Comparison of ENCODE assay signal across 14 cellular contexts in the genomic region with DNA sequence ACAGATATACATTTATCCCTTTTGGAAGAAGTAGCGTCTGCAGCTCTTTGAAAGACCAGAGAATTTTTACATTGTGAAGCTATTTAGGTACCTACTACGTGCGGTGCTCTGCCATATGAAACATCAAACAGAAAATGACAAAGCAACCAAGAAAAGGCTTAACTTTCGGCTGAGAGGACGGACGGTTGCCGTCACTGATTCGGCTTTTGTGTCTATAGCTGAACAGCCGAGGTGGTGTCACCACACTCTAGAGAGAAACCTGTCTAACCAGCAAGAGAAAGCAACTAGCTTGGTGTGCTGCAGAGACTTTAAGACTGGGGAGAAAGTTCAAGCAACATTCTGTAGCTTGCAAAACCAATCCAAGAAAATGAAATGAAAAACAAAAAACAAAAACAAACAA.
DNase-seq lines count a peak whose midpoint lies in the region; ATAC-seq and TF ChIP-seq lines count a peak whose summit lies in the region.
"Had no signal": no experiment of that assay in that cellular context is flagged by ENCODE, and none has a peak within 500 bp of the region (broad histone marks: within the 10 kb centered on the region; RNA-seq: fewer than 3 reads in every experiment).

No MANE protein-coding gene starts in this region.

- H3K9me3 ChIP-seq in BE2C, result no peaks in the 10 kb centered on the region
- H3K9me3 ChIP-seq: A549, BLaER1 had no signal

- no peak overlapping the region for H3K27ac Mint-ChIP-seq in GM23338
- H3K27ac Mint-ChIP-seq in progenitor cell of endocrine pancreas, result peak overlapping the region; percentile 68
- H3K27ac Mint-ChIP-seq in activated naive CD8-positive, alpha-beta T cell treated with anti-CD3 and anti-CD28 coated beads, Interleukin-2, amount 50 U/mL, for 24 hours, result no peak overlapping the region
- H3K27ac Mint-ChIP-seq: CD8-positive, alpha-beta memory T cell had no signal

- H2AFZ ChIP-seq in GM23338, result peak overlapping the region; percentile 69; the same call in 1 of the 2 replicates

- no peaks in the 10 kb centered on the region for H3K79me2 ChIP-seq in GM23338 (replicated peaks; ENCODE audit: insufficient read depth)

- H3K4me3 Mint-ChIP-seq in GM23338 (no peak overlapping the region), progenitor cell of endocrine pancreas (ENCODE audit: low read depth) (peak overlapping the region; percentile 27)
- H3K4me3 Mint-ChIP-seq in activated naive CD8-positive, alpha-beta T cell treated with anti-CD3 and anti-CD28 coated beads, Interleukin-2, amount 50 U/mL, for 24 hours, result no peak overlapping the region
- H3K4me3 Mint-ChIP-seq: CD8-positive, alpha-beta memory T cell had no signal

- H3K4me1 ChIP-seq in GM23338 (ENCODE audit: insufficient read depth), result no peaks in the 10 kb centered on the region
- H3K4me1 ChIP-seq in BE2C, result no peaks in the 10 kb centered on the region
- H3K4me1 ChIP-seq: BLaER1, Caco-2 had no signal

- H3K9me2 ChIP-seq in GM23338 (ENCODE audit: insufficient read depth), result 0 out of 2 replicates have a peak, but pooled peaks cover 3% of the 10 kb centered on the region

- no peaks in the 10 kb centered on the region for H3K27me3 ChIP-seq in GM23338 (ENCODE audit: insufficient read depth)
- H3K27me3 ChIP-seq in BE2C, result no peaks in the 10 kb centered on the region
- H3K27me3 ChIP-seq: BLaER1 had no signal

- no peaks in the 10 kb centered on the region for H3F3A ChIP-seq in GM23338 (replicated peaks; ENCODE audit: low read depth)

- H3K27me3 Mint-ChIP-seq in GM23338 (ENCODE audit: insufficient read depth, low read depth, poor library complexity), result no peaks in the 10 kb centered on the region
- H3K27me3 Mint-ChIP-seq in progenitor cell of endocrine pancreas, result peaks cover 20% of the 10 kb centered on the region
- H3K27me3 Mint-ChIP-seq in activated naive CD8-positive, alpha-beta T cell treated with anti-CD3 and anti-CD28 coated beads, Interleukin-2, amount 50 U/mL, for 24 hours, result no peaks in the 10 kb centered on the region

- DNase-seq in GM23338 (ENCODE audit: low spot score), result no peak
- DNase-seq in HT-29 (ENCODE audit: low spot score), result peak; percentile 4
- DNase-seq in islet precursor cell, result peak; percentile 49
- DNase-seq in progenitor cell of endocrine pancreas (ENCODE audit: low spot score, unreplicated experiment), result no peak
- DNase-seq in BE2C, result no peak
- no peak for DNase-seq in activated naive CD8-positive, alpha-beta T cell treated with anti-CD3 and anti-CD28 coated beads, Interleukin-2, amount 50 U/mL, for 24 hours
- DNase-seq in NCI-H2107 treated with DMSO at 0.1 percent for 48 hours (lab: John Stamatoyannopoulos, UW; ENCODE audit: unreplicated experiment), result no peak
- DNase-seq: Caco-2; CD8-positive, alpha-beta memory T cell; HCEC 1CT had no signal

- no peak for ATAC-seq in GM23338
- no peak for ATAC-seq in GM21717 (IDR thresholded peaks at IDR 0.05; ENCODE audit: unreplicated experiment)
- ATAC-seq in activated naive CD8-positive, alpha-beta T cell treated with anti-CD3 and anti-CD28 coated beads, Interleukin-2, amount 50 U/mL, for 24 hours, result no peak
- ATAC-seq: A549, GM12878 had no signal

- no peak overlapping the region for H3K27ac ChIP-seq in GM23338 (ENCODE audit: low read depth)
- H3K27ac ChIP-seq: A549, BLaER1 had no signal

- H3K9me3 Mint-ChIP-seq in GM23338, result peaks cover 97% of the 10 kb centered on the region
- peaks cover 7% of the 10 kb centered on the region for H3K9me3 Mint-ChIP-seq in progenitor cell of endocrine pancreas (ENCODE audit: low read depth)
- peaks cover 10% of the 10 kb centered on the region for H3K9me3 Mint-ChIP-seq in activated naive CD8-positive, alpha-beta T cell treated with anti-CD3 and anti-CD28 coated beads, Interleukin-2, amount 50 U/mL, for 24 hours

- no peak overlapping the region for H3K4me2 ChIP-seq in GM23338
- H3K4me2 ChIP-seq: A549, BLaER1 had no signal

- H3K4me1 Mint-ChIP-seq in GM23338 (no peaks in the 10 kb centered on the region), progenitor cell of endocrine pancreas (ENCODE audit: low read depth) (peaks cover 18% of the 10 kb centered on the region)
- H3K4me1 Mint-ChIP-seq in activated naive CD8-positive, alpha-beta T cell treated with anti-CD3 and anti-CD28 coated beads, Interleukin-2, amount 50 U/mL, for 24 hours, result no peaks in the 10 kb centered on the region
- H3K4me1 Mint-ChIP-seq: CD8-positive, alpha-beta memory T cell had no signal

- H3K36me3 ChIP-seq in GM23338 (ENCODE audit: insufficient read depth), result no peaks in the 10 kb centered on the region
- H3K36me3 ChIP-seq in BE2C, result no peaks in the 10 kb centered on the region
- H3K36me3 ChIP-seq: BLaER1 had no signal

- no peaks in the 10 kb centered on the region for H4K20me1 ChIP-seq in GM23338 (replicated peaks; ENCODE audit: insufficient read depth)
- H4K20me1 ChIP-seq: BLaER1 had no signal

- H3K36me3 Mint-ChIP-seq in GM23338 (ENCODE audit: low read depth), result peaks cover 35% of the 10 kb centered on the region
- H3K36me3 Mint-ChIP-seq in progenitor cell of endocrine pancreas (ENCODE audit: insufficient read depth), result no peaks in the 10 kb centered on the region
- H3K36me3 Mint-ChIP-seq in activated naive CD8-positive, alpha-beta T cell treated with anti-CD3 and anti-CD28 coated beads, Interleukin-2, amount 50 U/mL, for 24 hours (ENCODE audit: low read depth), result no peaks in the 10 kb centered on the region

- H3K4me3 ChIP-seq in GM23338, result no peak overlapping the region
- H3K4me3 ChIP-seq in BE2C (ENCODE audit: low read depth, low read length), result no peak overlapping the region
- H3K4me3 ChIP-seq: A549, BLaER1, GM12878 had no signal

- TF ChIP-seq CTCF in GM23338 (conservative IDR thresholded peaks at IDR 0.05; ENCODE audit: low read depth in 2 of 2), result no peak
- TF ChIP-seq CTCF in progenitor cell of endocrine pancreas (IDR thresholded peaks at IDR 0.05; ENCODE audit: unreplicated experiment), result no peak
- no peak for TF ChIP-seq CTCF in BE2C (IDR thresholded peaks at IDR 0.05; ENCODE audit: low read depth, low read length)

TF ChIP-seq in GM23338, 12 proteins besides CTCF, POLR2A, EP300 and RAD21 (continues in another document):
- TF ChIP-seq CREB1 (CRISPR knock-in tag; IDR thresholded peaks at IDR 0.05; ENCODE audit: low read depth), result no peak
- TF ChIP-seq, protein P1, sequence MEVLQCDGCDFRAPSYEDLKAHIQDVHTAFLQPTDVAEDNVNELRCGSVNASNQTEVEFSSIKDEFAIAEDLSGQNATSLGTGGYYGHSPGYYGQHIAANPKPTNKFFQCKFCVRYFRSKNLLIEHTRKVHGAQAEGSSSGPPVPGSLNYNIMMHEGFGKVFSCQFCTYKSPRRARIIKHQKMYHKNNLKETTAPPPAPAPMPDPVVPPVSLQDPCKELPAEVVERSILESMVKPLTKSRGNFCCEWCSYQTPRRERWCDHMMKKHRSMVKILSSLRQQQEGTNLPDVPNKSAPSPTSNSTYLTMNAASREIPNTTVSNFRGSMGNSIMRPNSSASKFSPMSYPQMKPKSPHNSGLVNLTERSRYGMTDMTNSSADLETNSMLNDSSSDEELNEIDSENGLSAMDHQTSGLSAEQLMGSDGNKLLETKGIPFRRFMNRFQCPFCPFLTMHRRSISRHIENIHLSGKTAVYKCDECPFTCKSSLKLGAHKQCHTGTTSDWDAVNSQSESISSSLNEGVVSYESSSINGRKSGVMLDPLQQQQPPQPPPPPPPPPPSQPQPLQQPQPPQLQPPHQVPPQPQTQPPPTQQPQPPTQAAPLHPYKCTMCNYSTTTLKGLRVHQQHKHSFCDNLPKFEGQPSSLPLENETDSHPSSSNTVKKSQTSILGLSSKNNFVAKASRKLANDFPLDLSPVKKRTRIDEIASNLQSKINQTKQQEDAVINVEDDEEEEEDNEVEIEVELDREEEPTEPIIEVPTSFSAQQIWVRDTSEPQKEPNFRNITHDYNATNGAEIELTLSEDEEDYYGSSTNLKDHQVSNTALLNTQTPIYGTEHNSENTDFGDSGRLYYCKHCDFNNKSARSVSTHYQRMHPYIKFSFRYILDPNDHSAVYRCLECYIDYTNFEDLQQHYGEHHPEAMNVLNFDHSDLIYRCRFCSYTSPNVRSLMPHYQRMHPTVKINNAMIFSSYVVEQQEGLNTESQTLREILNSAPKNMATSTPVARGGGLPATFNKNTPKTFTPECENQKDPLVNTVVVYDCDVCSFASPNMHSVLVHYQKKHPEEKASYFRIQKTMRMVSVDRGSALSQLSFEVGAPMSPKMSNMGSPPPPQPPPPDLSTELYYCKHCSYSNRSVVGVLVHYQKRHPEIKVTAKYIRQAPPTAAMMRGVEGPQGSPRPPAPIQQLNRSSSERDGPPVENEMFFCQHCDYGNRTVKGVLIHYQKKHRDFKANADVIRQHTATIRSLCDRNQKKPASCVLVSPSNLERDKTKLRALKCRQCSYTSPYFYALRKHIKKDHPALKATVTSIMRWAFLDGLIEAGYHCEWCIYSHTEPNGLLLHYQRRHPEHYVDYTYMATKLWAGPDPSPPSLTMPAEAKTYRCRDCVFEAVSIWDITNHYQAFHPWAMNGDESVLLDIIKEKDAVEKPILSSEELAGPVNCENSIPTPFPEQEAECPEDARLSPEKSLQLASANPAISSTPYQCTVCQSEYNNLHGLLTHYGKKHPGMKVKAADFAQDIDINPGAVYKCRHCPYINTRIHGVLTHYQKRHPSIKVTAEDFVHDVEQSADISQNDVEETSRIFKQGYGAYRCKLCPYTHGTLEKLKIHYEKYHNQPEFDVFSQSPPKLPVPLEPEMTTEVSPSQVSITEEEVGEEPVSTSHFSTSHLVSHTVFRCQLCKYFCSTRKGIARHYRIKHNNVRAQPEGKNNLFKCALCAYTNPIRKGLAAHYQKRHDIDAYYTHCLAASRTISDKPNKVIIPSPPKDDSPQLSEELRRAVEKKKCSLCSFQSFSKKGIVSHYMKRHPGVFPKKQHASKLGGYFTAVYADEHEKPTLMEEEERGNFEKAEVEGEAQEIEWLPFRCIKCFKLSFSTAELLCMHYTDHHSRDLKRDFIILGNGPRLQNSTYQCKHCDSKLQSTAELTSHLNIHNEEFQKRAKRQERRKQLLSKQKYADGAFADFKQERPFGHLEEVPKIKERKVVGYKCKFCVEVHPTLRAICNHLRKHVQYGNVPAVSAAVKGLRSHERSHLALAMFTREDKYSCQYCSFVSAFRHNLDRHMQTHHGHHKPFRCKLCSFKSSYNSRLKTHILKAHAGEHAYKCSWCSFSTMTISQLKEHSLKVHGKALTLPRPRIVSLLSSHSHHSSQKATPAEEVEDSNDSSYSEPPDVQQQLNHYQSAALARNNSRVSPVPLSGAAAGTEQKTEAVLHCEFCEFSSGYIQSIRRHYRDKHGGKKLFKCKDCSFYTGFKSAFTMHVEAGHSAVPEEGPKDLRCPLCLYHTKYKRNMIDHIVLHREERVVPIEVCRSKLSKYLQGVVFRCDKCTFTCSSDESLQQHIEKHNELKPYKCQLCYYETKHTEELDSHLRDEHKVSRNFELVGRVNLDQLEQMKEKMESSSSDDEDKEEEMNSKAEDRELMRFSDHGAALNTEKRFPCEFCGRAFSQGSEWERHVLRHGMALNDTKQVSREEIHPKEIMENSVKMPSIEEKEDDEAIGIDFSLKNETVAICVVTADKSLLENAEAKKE (CRISPR knock-in tag; IDR thresholded peaks at IDR 0.05), result no peak
- no peak for TF ChIP-seq STAT1 (IDR thresholded peaks at IDR 0.05; ENCODE audit: unreplicated experiment)

Comparison
In these comparisons a context has a peak if more than half of its experiments do, and no peak if none do; other contexts are left out.
1. DNase-seq: peak in HT-29 (single experiment) and islet precursor cell (single experiment); none in GM23338 (single experiment), progenitor cell of endocrine pancreas (single experiment), BE2C (single experiment), activated naive CD8-positive, alpha-beta T cell treated with anti-CD3 and anti-CD28 coated beads, Interleukin-2, amount 50 U/mL, for 24 hours (single experiment) and NCI-H2107 treated with DMSO at 0.1 percent for 48 hours (single experiment).